In genomic region chr17:69060835-69061234, GRCh38 we compare ENCODE assay signal across 10 cellular contexts. TPM values are rescaled to one million over a fixed set of nuclear protein-coding genes. Genes with fewer than 3 reads are reported as not detected.
DNase-seq lines count a peak whose midpoint lies in the region; ATAC-seq and TF ChIP-seq lines count a peak whose summit lies in the region.
"Had no signal": no experiment of that assay in that cellular context is flagged by ENCODE, and none has a peak within 500 bp of the region (broad histone marks: within the 10 kb centered on the region; RNA-seq: fewer than 3 reads in every experiment).

TSS of gene ABCA9 (minus strand) at chr17:69060927. CDS start at chr17:69051126, 9,801 bp downstream.

- peaks cover 6% of the 10 kb centered on the region for H3K9me3 Mint-ChIP-seq in activated T-helper 1 cell treated with anti-CD3 and anti-CD28 coated beads, Interleukin-12 subunit alpha, Interleukin-12 subunit beta, Interleukin-2, Interleukin-4 antibody, amounts not matched to agents 30 ng/mL and 10 ng/mL and 1 ng/mL, durations not matched to agents 14 hours and 24 hours and 36 hours

- no peaks in the 10 kb centered on the region for H3K36me3 Mint-ChIP-seq in activated T-helper 1 cell treated with anti-CD3 and anti-CD28 coated beads, Interleukin-12 subunit alpha, Interleukin-12 subunit beta, Interleukin-2, Interleukin-4 antibody, amounts not matched to agents 30 ng/mL and 10 ng/mL and 1 ng/mL, durations not matched to agents 14 hours and 24 hours and 36 hours (ENCODE audit: low read depth)

- no peak within 1 kb of the TSS for H3K27ac Mint-ChIP-seq in activated T-helper 1 cell treated with anti-CD3 and anti-CD28 coated beads, Interleukin-12 subunit alpha, Interleukin-12 subunit beta, Interleukin-2, Interleukin-4 antibody, amounts not matched to agents 30 ng/mL and 10 ng/mL and 1 ng/mL, durations not matched to agents 14 hours and 24 hours and 36 hours
- H3K27ac Mint-ChIP-seq: activated CD4-positive, alpha-beta T cell treated with anti-CD3 and anti-CD28 coated beads, Interleukin-2, amount 10 ng/mL, durations not matched to agents 7 days and 5 days had no signal

- H3K4me3 Mint-ChIP-seq in activated T-helper 1 cell treated with anti-CD3 and anti-CD28 coated beads, Interleukin-12 subunit alpha, Interleukin-12 subunit beta, Interleukin-2, Interleukin-4 antibody, amounts not matched to agents 30 ng/mL and 10 ng/mL and 1 ng/mL, durations not matched to agents 14 hours and 24 hours and 36 hours, result no peak within 1 kb of the TSS
- H3K4me3 Mint-ChIP-seq: activated CD4-positive, alpha-beta T cell treated with anti-CD3 and anti-CD28 coated beads, Interleukin-2, amount 10 ng/mL, durations not matched to agents 7 days and 5 days had no signal

- no peak within 1 kb of the TSS for H3K4me3 ChIP-seq in mucosa of descending colon

- no peaks in the 10 kb centered on the region for H3K36me3 ChIP-seq in mucosa of descending colon (ENCODE audit: low read depth)

- peak within 1 kb of the TSS; percentile 32 for H3K27ac ChIP-seq in caudate nucleus (ENCODE audit: low read depth, low read length)

- no peak for ATAC-seq in mucosa of descending colon

- no peak for TF ChIP-seq CTCF in mucosa of descending colon (IDR thresholded peaks at IDR 0.05)

- no peaks in the 10 kb centered on the region for H3K9me3 ChIP-seq in mucosa of descending colon

- DNase-seq in GM04503 (ENCODE audit: low read depth) (peak; percentile 85), caudate nucleus (lab: John Stamatoyannopoulos, UW) (no peak), left kidney (ENCODE audit: low read depth, low spot score) (peak; percentile 53), smooth muscle cell of the brain vasculature (ENCODE audit: low read depth, low spot score) (peak; percentile 85), Kasumi-1 (lab: John Stamatoyannopoulos, UW) (no peak), mucosa of descending colon (no peak)
- DNase-seq in activated effector memory CD4-positive, alpha-beta T cell treated with anti-CD3 and anti-CD28 coated beads, Interleukin-2, amount 50 U/mL, for 16 hours, result no peak
- no peak for DNase-seq in activated T-helper 1 cell treated with anti-CD3 and anti-CD28 coated beads, Interleukin-12 subunit alpha, Interleukin-12 subunit beta, Interleukin-2, Interleukin-4 antibody, amounts not matched to agents 30 ng/mL and 10 ng/mL and 1 ng/mL, durations not matched to agents 14 hours and 24 hours and 36 hours (ENCODE audit: low spot score)
- DNase-seq: activated CD4-positive, alpha-beta T cell treated with anti-CD3 and anti-CD28 coated beads, Interleukin-2, amount 10 ng/mL, durations not matched to agents 7 days and 5 days had no signal

- intact Hi-C loops in mucosa of descending colon (cut with DNase I, micrococcal nuclease), result no loop called here
- intact Hi-C loops in activated T-helper 1 cell treated with anti-CD3 and anti-CD28 coated beads, Interleukin-12 subunit alpha, Interleukin-12 subunit beta, Interleukin-2, Interleukin-4 antibody, amounts not matched to agents 30 ng/mL and 10 ng/mL and 1 ng/mL, durations not matched to agents 14 hours and 24 hours and 36 hours (cut with micrococcal nuclease), result no loop called here

- H3K27me3 Mint-ChIP-seq in activated T-helper 1 cell treated with anti-CD3 and anti-CD28 coated beads, Interleukin-12 subunit alpha, Interleukin-12 subunit beta, Interleukin-2, Interleukin-4 antibody, amounts not matched to agents 30 ng/mL and 10 ng/mL and 1 ng/mL, durations not matched to agents 14 hours and 24 hours and 36 hours (ENCODE audit: insufficient read depth), result peaks cover 5% of the 10 kb centered on the region

- no peaks in the 10 kb centered on the region for H3K4me1 ChIP-seq in mucosa of descending colon (ENCODE audit: low read depth)

- peaks cover 8% of the 10 kb centered on the region for H3K4me1 Mint-ChIP-seq in activated T-helper 1 cell treated with anti-CD3 and anti-CD28 coated beads, Interleukin-12 subunit alpha, Interleukin-12 subunit beta, Interleukin-2, Interleukin-4 antibody, amounts not matched to agents 30 ng/mL and 10 ng/mL and 1 ng/mL, durations not matched to agents 14 hours and 24 hours and 36 hours (ENCODE audit: low read depth)

RNA-seq across cellular contexts. Expression of gene ABCA9, which starts in this region (rescaled TPM):
- total RNA-seq in mucosa of descending colon, result 10 to 100 TPM in 1 of 3 donors, 1 to 10 TPM in 2; 2.0 to 20.0 (median 3.6) TPM
- total RNA-seq in activated T-helper 1 cell treated with anti-CD3 and anti-CD28 coated beads, Interleukin-12 subunit alpha, Interleukin-12 subunit beta, Interleukin-2, Interleukin-4 antibody, amounts not matched to agents 30 ng/mL and 10 ng/mL and 1 ng/mL, durations not matched to agents 14 hours and 24 hours and 36 hours, result not detected in 2 replicates
- total RNA-seq: M059J had no signal

Comparison
In these comparisons a context has a peak if more than half of its experiments do, and no peak if none do; other contexts are left out.
1. DNase-seq: peak in GM04503 (single experiment), left kidney (single experiment) and smooth muscle cell of the brain vasculature (single experiment); none in caudate nucleus (0 of 61), Kasumi-1 (0 of 2), mucosa of descending colon (0 of 3), activated effector memory CD4-positive, alpha-beta T cell treated with anti-CD3 and anti-CD28 coated beads, Interleukin-2, amount 50 U/mL, for 16 hours (single experiment) and activated T-helper 1 cell treated with anti-CD3 and anti-CD28 coated beads, Interleukin-12 subunit alpha, Interleukin-12 subunit beta, Interleukin-2, Interleukin-4 antibody, amounts not matched to agents 30 ng/mL and 10 ng/mL and 1 ng/mL, durations not matched to agents 14 hours and 24 hours and 36 hours (single experiment).